Comparison of ENCODE assay signal across 23 cellular contexts in the genomic region with DNA sequence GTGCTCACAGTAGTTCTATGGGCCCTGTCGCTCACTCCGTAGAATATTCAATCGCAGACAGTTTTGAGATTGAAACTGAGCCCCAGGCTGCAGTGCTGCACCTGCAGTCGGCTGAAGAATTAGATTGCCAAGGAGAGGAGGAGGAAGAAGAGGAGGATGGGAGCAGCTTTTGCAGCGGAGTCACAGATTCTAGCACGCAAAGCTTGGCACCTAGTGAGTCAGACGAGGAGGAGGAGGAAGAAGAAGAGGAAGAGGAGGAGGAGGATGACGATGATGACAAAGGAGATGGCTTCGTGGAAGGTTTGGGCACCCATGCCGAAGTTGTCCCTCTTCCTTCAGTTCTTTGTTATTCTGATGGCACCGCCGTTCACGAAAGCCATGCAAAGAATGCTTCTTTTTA.
"Had no signal": no experiment of that assay in that cellular context is flagged by ENCODE, and none has a peak within 500 bp of the region (broad histone marks: within the 10 kb centered on the region; RNA-seq: fewer than 3 reads in every experiment).

No MANE protein-coding gene starts in this region.

- H3K4me1 Mint-ChIP-seq: activated naive CD4-positive, alpha-beta T cell treated with anti-CD3 and anti-CD28 coated beads, Interleukin-2, amount 50 U/mL, for 24 hours had no signal

- H3K4me1 ChIP-seq: body of pancreas, Peyer's patch had no signal

- H3K27ac ChIP-seq: ascending aorta, body of pancreas, Peyer's patch, RWPE1, SJCRH30 had no signal

- H3K9me3 ChIP-seq: ascending aorta, body of pancreas, MG63, Peyer's patch, SJCRH30, SK-N-SH had no signal

- H3K9me3 Mint-ChIP-seq: activated naive CD4-positive, alpha-beta T cell treated with anti-CD3 and anti-CD28 coated beads, Interleukin-2, amount 50 U/mL, for 24 hours had no signal

- ATAC-seq: activated CD8-positive, alpha-beta T cell treated with anti-CD3 and anti-CD28 coated beads, Interleukin-2, amount 10 ng/mL, durations not matched to agents 7 days and 5 days; body of pancreas had no signal

- H3K36me3 Mint-ChIP-seq: activated naive CD4-positive, alpha-beta T cell treated with anti-CD3 and anti-CD28 coated beads, Interleukin-2, amount 50 U/mL, for 24 hours had no signal

- H3K36me3 ChIP-seq: ascending aorta, MG63, Peyer's patch, SJCRH30 had no signal

- H3K9me2 ChIP-seq: SK-N-SH had no signal

- H3K4me2 ChIP-seq: SK-N-SH had no signal

- H3K4me3 Mint-ChIP-seq: activated CD8-positive, alpha-beta T cell treated with anti-CD3 and anti-CD28 coated beads, Interleukin-2, amount 10 ng/mL, durations not matched to agents 7 days and 5 days; activated naive CD4-positive, alpha-beta T cell treated with anti-CD3 and anti-CD28 coated beads, Interleukin-2, amount 50 U/mL, for 24 hours had no signal

- H3K4me3 ChIP-seq: ascending aorta, body of pancreas, MG63, Peyer's patch, SJCRH30 had no signal

- H3K27me3 ChIP-seq: ascending aorta, body of pancreas, Peyer's patch, SJCRH30 had no signal

- H3K27ac Mint-ChIP-seq: activated CD8-positive, alpha-beta T cell treated with anti-CD3 and anti-CD28 coated beads, Interleukin-2, amount 10 ng/mL, durations not matched to agents 7 days and 5 days; activated naive CD4-positive, alpha-beta T cell treated with anti-CD3 and anti-CD28 coated beads, Interleukin-2, amount 50 U/mL, for 24 hours had no signal

- DNase-seq: activated CD4-positive, alpha-beta T cell treated with anti-CD3 and anti-CD28 coated beads for 48 hours; activated CD4-positive, alpha-beta T cell treated with anti-CD3 and anti-CD28 coated beads, Interleukin-2, amount 50 U/mL, for 4 hours; activated CD4-positive, CD25-positive, alpha-beta regulatory T cell treated with anti-CD3 and anti-CD28 coated beads, Interleukin-2, amount 50 U/mL, for 72 hours; activated CD8-positive, alpha-beta memory T cell treated with anti-CD3 and anti-CD28 coated beads, Interleukin-2, amount 50 U/mL, for 48 hours; activated CD8-positive, alpha-beta T cell treated with anti-CD3 and anti-CD28 coated beads, Interleukin-2, amount 10 ng/mL, durations not matched to agents 7 days and 5 days; activated naive CD4-positive, alpha-beta T cell; activated T-cell treated with anti-CD3 and anti-CD28 coated beads, Interleukin-2, amount 50 U/mL, for 1 hour; body of pancreas; MG63; MV-4-11; NCI-H1092 treated with DMSO at 0.1 percent for 48 hours; NCI-H1417 treated with DMSO at 0.1 percent for 48 hours; NCI-H1694; NCI-H2029 treated with DMSO at 0.1 percent for 48 hours; NCI-H510A treated with DMSO at 0.1 percent for 48 hours; Peyer's patch; Right ventricle myocardium superior; SJCRH30; SK-N-SH; SW 1271 had no signal
